25 cellular contexts compared by ENCODE assay signal in genomic region chr2:136538489-136538888, GRCh38.
DNase-seq lines count a peak whose midpoint lies in the region; ATAC-seq, FAIRE-seq and TF ChIP-seq lines count a peak whose summit lies in the region.
"Had no signal": no experiment of that assay in that cellular context is flagged by ENCODE, and none has a peak within 500 bp of the region (broad histone marks: within the 10 kb centered on the region; RNA-seq: fewer than 3 reads in every experiment).

No MANE protein-coding gene starts in this region.

- H3K4me3 ChIP-seq in right cardiac atrium (ENCODE audit: low read length) (no peak overlapping the region), small intestine (ENCODE audit: low read depth in 1 of 2, low read length in 2 of 2) (no peak overlapping the region)
- H3K4me3 ChIP-seq: MG63 had no signal

- peak; percentile 92 for DNase-seq in NCI-H446 treated with DMSO at 0.1 percent for 48 hours (lab: John Stamatoyannopoulos, UW)
- DNase-seq in frontal cortex (ENCODE audit: low spot score in 2 of 2) = peak; percentile 6 to 11
- peak; percentile 18 to 71 (median 67) for DNase-seq in right cardiac atrium
- peak in 7 of 10 donors; percentile 13 to 77 (median 26) for DNase-seq in posterior cingulate gyrus
- DNase-seq in activated T-cell treated with anti-CD3 and anti-CD28 coated beads for 4 hours = no peak
- DNase-seq in osteocyte (ENCODE audit: extremely low spot score, unreplicated experiment) = no peak
- DNase-seq in epidermal melanocyte (ENCODE audit: insufficient read length, low spot score) = no peak
- no peak for DNase-seq in small intestine
- DNase-seq: ACHN; DMS79 treated with DMSO at 0.1 percent for 48 hours; H7; HFFc6; Kasumi-1; MG63; NCI-H1092; NCI-H1436 treated with DMSO at 0.1 percent for 48 hours; NCI-H2029; NCI-H345; NCI-H526 treated with DMSO at 0.1 percent for 48 hours; NK-92 treated with Interleukin-12 subunit alpha and Interleukin-12 subunit beta, amount 100 ng/mL, for 24 hours; SIG-M5 had no signal

- H3K36me3 Mint-ChIP-seq in osteocyte (ENCODE audit: unreplicated experiment) = no peaks in the 10 kb centered on the region
- H3K36me3 Mint-ChIP-seq: CD14-positive monocyte, IgD-negative memory B cell had no signal

- no peak overlapping the region for H3K27ac Mint-ChIP-seq in osteocyte (ENCODE audit: unreplicated experiment)
- H3K27ac Mint-ChIP-seq: CD14-positive monocyte, HFFc6, IgD-negative memory B cell had no signal

- H3K9me3 Mint-ChIP-seq in osteocyte (ENCODE audit: unreplicated experiment) = peaks cover 36% of the 10 kb centered on the region

- H3K27ac ChIP-seq in right cardiac atrium (ENCODE audit: low read length) = no peak overlapping the region
- H3K27ac ChIP-seq in small intestine (ENCODE audit: low read depth in 1 of 2, low read length in 1 of 2) = no peak overlapping the region
- H3K27ac ChIP-seq: HL-60 had no signal

- H3K27me3 Mint-ChIP-seq in osteocyte (ENCODE audit: unreplicated experiment) = no peaks in the 10 kb centered on the region

- peak; percentile 78 to 83 for ATAC-seq in right cardiac atrium
- ATAC-seq: SK-N-SH treated with all-trans-retinoic acid at 6 μM for 48 hours had no signal

- H3K4me3 Mint-ChIP-seq in osteocyte (ENCODE audit: unreplicated experiment) = no peak overlapping the region
- H3K4me3 Mint-ChIP-seq: CD14-positive monocyte, HFFc6, IgD-negative memory B cell had no signal

- H3K4me1 Mint-ChIP-seq in osteocyte (ENCODE audit: unreplicated experiment) = no peaks in the 10 kb centered on the region
- H3K4me1 Mint-ChIP-seq: CD14-positive monocyte, IgD-negative memory B cell had no signal

- FAIRE-seq in frontal cortex (lab: Jason Lieb, UNC) (no peak), small intestine (lab: Jason Lieb, UNC) (no peak)

- no peak for TF ChIP-seq CTCF in osteocyte (IDR thresholded peaks at IDR 0.05)

- no peaks in the 10 kb centered on the region for H3K36me3 ChIP-seq in small intestine (ENCODE audit: control insufficient read depth in 2 of 2, insufficient read depth in 2 of 2, low read length in 2 of 2)
- H3K36me3 ChIP-seq: MG63 had no signal

- H3K9me3 ChIP-seq in right cardiac atrium (ENCODE audit: control insufficient read depth, low read length) = no peaks in the 10 kb centered on the region
- H3K9me3 ChIP-seq in small intestine (ENCODE audit: control insufficient read depth, low read depth) = no peaks in the 10 kb centered on the region
- H3K9me3 ChIP-seq: MG63 had no signal

- H3K27me3 ChIP-seq in right cardiac atrium (ENCODE audit: control insufficient read depth, insufficient read depth) (no peaks in the 10 kb centered on the region), small intestine (ENCODE audit: control insufficient read depth in 2 of 2, insufficient read depth in 2 of 2, low read length in 2 of 2) (no peaks in the 10 kb centered on the region)
- H3K27me3 ChIP-seq: MG63 had no signal

- H3K4me1 ChIP-seq in right cardiac atrium (ENCODE audit: control insufficient read depth, insufficient read depth, low read length) (no peaks in the 10 kb centered on the region), small intestine (ENCODE audit: control insufficient read depth in 2 of 2, insufficient read depth in 1 of 2, low read depth in 1 of 2, low read length in 1 of 2) (no peaks in the 10 kb centered on the region)

- 37% methylated on average over 4 of the region's 4 CpGs for WGBS in right cardiac atrium
- 54 to 59% (median 56%) methylated on average over 4 of the region's 4 CpGs for WGBS in small intestine, 3 donors

- intact Hi-C loops in right cardiac atrium (cut with DNase I) (no loop called here), posterior cingulate gyrus (cut with DNase I) (no loop called here)

Comparison
In these comparisons a context has a peak if more than half of its experiments do, and no peak if none do; other contexts are left out.
1. DNase-seq: peak in NCI-H446 treated with DMSO at 0.1 percent for 48 hours (single experiment), frontal cortex (2 of 2), right cardiac atrium (3 of 3) and posterior cingulate gyrus (7 of 10); none in activated T-cell treated with anti-CD3 and anti-CD28 coated beads for 4 hours (single experiment), osteocyte (single experiment), epidermal melanocyte (single experiment) and small intestine (single experiment).